ENCODE assay signal across 10 cellular contexts in genomic region chr5:103211858-103212500, GRCh38. TPM values are rescaled to one million over a fixed set of nuclear protein-coding genes. Genes with fewer than 3 reads are reported as not detected.
A peak's percentile ranks its signal among the peaks of the same experiment; 100 is the strongest.
DNase-seq lines count a peak whose midpoint lies in the region; ATAC-seq, FAIRE-seq and TF ChIP-seq lines count a peak whose summit lies in the region.
"Had no signal": no experiment of that assay in that cellular context is flagged by ENCODE, and none has a peak within 500 bp of the region (broad histone marks: within the 10 kb centered on the region; RNA-seq: fewer than 3 reads in every experiment).

No MANE protein-coding gene starts in this region.

- H3K4me1 ChIP-seq in pancreas = no peaks in the 10 kb centered on the region
- H3K4me1 ChIP-seq in Peyer's patch = no peaks in the 10 kb centered on the region
- H3K4me1 ChIP-seq: adrenal gland had no signal

- intact Hi-C loops in pancreas (cut with DNase I) = no loop called here

- peak overlapping the region; percentile 40 for H3K4me3 Mint-ChIP-seq in activated T-cell treated with anti-CD3 and anti-CD28 coated beads, Interleukin-2, amount 50 U/mL, for 4 hours

- H3K27ac ChIP-seq in pancreas (no peak overlapping the region), Peyer's patch (no peak overlapping the region)
- H3K27ac ChIP-seq: adrenal gland, skin epidermis had no signal

- no peak for FAIRE-seq in pancreas (lab: Jason Lieb, UNC)

- H3K36me3 Mint-ChIP-seq in activated T-cell treated with anti-CD3 and anti-CD28 coated beads, Interleukin-2, amount 50 U/mL, for 4 hours (ENCODE audit: insufficient read depth) = peaks cover 6% of the 10 kb centered on the region

- H3K4me3 ChIP-seq in skeletal muscle cell (ENCODE audit: low read depth, low read length) = no peak overlapping the region
- no peak overlapping the region for H3K4me3 ChIP-seq in pancreas
- H3K4me3 ChIP-seq in Peyer's patch = no peak overlapping the region
- H3K4me3 ChIP-seq: adrenal gland, skin epidermis had no signal

- H3K27me3 Mint-ChIP-seq in activated T-cell treated with anti-CD3 and anti-CD28 coated beads, Interleukin-2, amount 50 U/mL, for 4 hours (ENCODE audit: low read depth) = no peaks in the 10 kb centered on the region

- WGBS in pancreas, 2 donors = 88 to 91% methylated on average over 2 of the region's 2 CpGs

- H3K9me3 ChIP-seq in pancreas (no peaks in the 10 kb centered on the region), Peyer's patch (no peaks in the 10 kb centered on the region)
- H3K9me3 ChIP-seq: adrenal gland had no signal

- no peak for TF ChIP-seq POLR2A in Peyer's patch (IDR thresholded peaks at IDR 0.05)

- no peaks in the 10 kb centered on the region for H3K36me3 ChIP-seq in pancreas
- no peaks in the 10 kb centered on the region for H3K36me3 ChIP-seq in Peyer's patch
- H3K36me3 ChIP-seq: adrenal gland had no signal

- H3K9me3 Mint-ChIP-seq in activated T-cell treated with anti-CD3 and anti-CD28 coated beads, Interleukin-2, amount 50 U/mL, for 4 hours = no peaks in the 10 kb centered on the region

- peaks cover 27% of the 10 kb centered on the region for H3K4me1 Mint-ChIP-seq in activated T-cell treated with anti-CD3 and anti-CD28 coated beads, Interleukin-2, amount 50 U/mL, for 4 hours (ENCODE audit: low read depth)

- DNase-seq in activated T-cell treated with anti-CD3 and anti-CD28 coated beads, Interleukin-2, amount 50 U/mL, for 4 hours = no peak
- DNase-seq in activated T-cell treated with anti-CD3 and anti-CD28 coated beads for 4 hours (no peak), NOMO-1 treated with DMSO at 0.1 percent for 48 hours (lab: John Stamatoyannopoulos, UW; ENCODE audit: unreplicated experiment) (peak; percentile 68), skeletal muscle cell (ENCODE audit: low read depth) (peak; percentile 38), activated gamma-delta T cell (lab: John Stamatoyannopoulos, UW) (no peak), pancreas (no peak), Peyer's patch (no peak)
- DNase-seq: adrenal gland had no signal

- no peak for ATAC-seq in activated T-cell treated with anti-CD3 and anti-CD28 coated beads, Interleukin-2, amount 50 U/mL, for 4 hours
- ATAC-seq in HG02678 (IDR thresholded peaks at IDR 0.05; ENCODE audit: unreplicated experiment) = peak; percentile 83
- no peak for ATAC-seq in pancreas

- no peaks in the 10 kb centered on the region for H3K27me3 ChIP-seq in pancreas
- H3K27me3 ChIP-seq in Peyer's patch = no peaks in the 10 kb centered on the region
- H3K27me3 ChIP-seq: adrenal gland had no signal

- TF ChIP-seq CTCF in pancreas (IDR thresholded peaks at IDR 0.05) (no peak), Peyer's patch (IDR thresholded peaks at IDR 0.05) (no peak)

RNA-seq across cellular contexts. Expression of gene MACIR, which starts 46.6 kb away (rescaled TPM):
- total RNA-seq in activated T-cell treated with anti-CD3 and anti-CD28 coated beads, Interleukin-2, amount 50 U/mL, for 4 hours = 10 to 100 TPM in 1 of 3 donors, 1 to 10 TPM in 2; 8.2 to 10.4 (median 9.3) TPM
- total RNA-seq in pancreas (1 to 10 TPM; 2.4 to 8.0 (median 3.2) TPM), Peyer's patch (10 to 100 TPM in 3 of 4 donors, 1 to 10 TPM in 1; 4.1 to 42.7 (median 24.1) TPM)
- 1 to 10 TPM; 3.0 to 6.8 TPM for polyA plus RNA-seq in pancreas

Comparison
In these comparisons a context has a peak if more than half of its experiments do, and no peak if none do; other contexts are left out.
1. DNase-seq: peak in NOMO-1 treated with DMSO at 0.1 percent for 48 hours (single experiment) and skeletal muscle cell (single experiment); none in activated T-cell treated with anti-CD3 and anti-CD28 coated beads, Interleukin-2, amount 50 U/mL, for 4 hours (single experiment), activated T-cell treated with anti-CD3 and anti-CD28 coated beads for 4 hours (single experiment), activated gamma-delta T cell (single experiment), pancreas (0 of 6) and Peyer's patch (0 of 3).